ENCODE assay signal across 8 cellular contexts in genomic region chr2:30232801-30233130, GRCh38. TPM values are rescaled to one million over a fixed set of nuclear protein-coding genes. Genes with fewer than 3 reads are reported as not detected.
DNase-seq lines count a peak whose midpoint lies in the region; ATAC-seq and TF ChIP-seq lines count a peak whose summit lies in the region.

No MANE protein-coding gene starts in this region.

- intact Hi-C loops in adrenal gland (cut with DNase I), result loop anchor here in 1 of 2 donors (10.0 kb wide), 1 partner anchor 212 kb away; the partner anchor contains the start of gene LCLAT1

- ATAC-seq in HG02588 (IDR thresholded peaks at IDR 0.05; ENCODE audit: unreplicated experiment) (no peak), GM21717 (IDR thresholded peaks at IDR 0.05; ENCODE audit: unreplicated experiment) (no peak)

- H3K9ac ChIP-seq in BLaER1 (peak overlapping the region; percentile 91), liver (ENCODE audit: low read depth in 1 of 2, low read length in 2 of 2) (peak overlapping the region in 1 of 2 donors; percentile 6)

- H3K4me1 ChIP-seq in BLaER1, result peaks cover 32% of the 10 kb centered on the region
- H3K4me1 ChIP-seq in adrenal gland (replicated peaks in 1 of 2), result peaks cover 0 to 23% of the 10 kb centered on the region in 2 donors
- peaks cover 5 to 31% (median 15%) of the 10 kb centered on the region in 4 donors for H3K4me1 ChIP-seq in liver (ENCODE audit: control insufficient read depth in 4 of 4, insufficient read depth in 4 of 4, low read length in 3 of 4)
- peaks cover 0 to 42% (median 13%) of the 10 kb centered on the region in 4 donors for H3K4me1 ChIP-seq in tibial nerve

- peak overlapping the region; percentile 92 for H3K27ac ChIP-seq in BLaER1
- peak overlapping the region in 4 of 5 donors; percentile 55 to 86 (median 72) for H3K27ac ChIP-seq in adrenal gland
- peak overlapping the region; percentile 70 to 76 for H3K27ac ChIP-seq in liver (ENCODE audit: low read depth in 1 of 2, low read length in 2 of 2)
- peak overlapping the region in 3 of 4 donors; percentile 88 to 91 (median 91) for H3K27ac ChIP-seq in tibial nerve

- no peak for TF ChIP-seq EP300 in tibial nerve (IDR thresholded peaks at IDR 0.05)

- 1 to 6% (median 6%) methylated on average over 7 to 8 of the region's 8 CpGs for WGBS in adrenal gland, 4 donors
- WGBS in liver, result 4% methylated on average over 8 of the region's 8 CpGs
- 5 to 7% methylated on average over 8 of the region's 8 CpGs for WGBS in tibial nerve, 2 donors

- H3K27me3 ChIP-seq in BLaER1, result peaks cover 16% of the 10 kb centered on the region; the same call in 1 of the 2 replicates
- H3K27me3 ChIP-seq in adrenal gland, result no peaks in the 10 kb centered on the region
- peaks cover 0 to 4% (median 1%) of the 10 kb centered on the region in 4 donors for H3K27me3 ChIP-seq in liver (ENCODE audit: control insufficient read depth in 4 of 4, insufficient read depth in 4 of 4, low read length in 3 of 4)
- H3K27me3 ChIP-seq in tibial nerve, result peaks cover 0 to 4% of the 10 kb centered on the region in 2 donors

- no peaks in the 10 kb centered on the region for H3K9me3 ChIP-seq in BLaER1
- no peaks in the 10 kb centered on the region for H3K9me3 ChIP-seq in adrenal gland (replicated peaks in 1 of 3)
- no peaks in the 10 kb centered on the region for H3K9me3 ChIP-seq in liver (ENCODE audit: control insufficient read depth in 4 of 4, low read length in 3 of 4)
- peaks cover 0 to 4% (median 0%) of the 10 kb centered on the region in 4 donors for H3K9me3 ChIP-seq in tibial nerve

- DNase-seq in Jurkat, Clone E6-1 (ENCODE audit: low read depth, low spot score), result no peak
- DNase-seq in adrenal gland, result peak in 2 of 7 donors; percentile 22 to 52
- no peak for DNase-seq in tibial nerve (ENCODE audit: low spot score in 2 of 2)
- no peak for DNase-seq in KG1 (lab: John Stamatoyannopoulos, UW)

- TF ChIP-seq RAD21 in liver (IDR thresholded peaks at IDR 0.05), result no peak

- peak overlapping the region; percentile 100 for H3K4me2 ChIP-seq in BLaER1

- H3K36me3 ChIP-seq in BLaER1 (peaks cover 36% of the 10 kb centered on the region), adrenal gland (replicated peaks in 1 of 2) (no peaks in the 10 kb centered on the region), liver (ENCODE audit: control insufficient read depth in 4 of 4, insufficient read depth in 3 of 4, low read depth in 1 of 4, low read length in 3 of 4) (no peaks in the 10 kb centered on the region), tibial nerve (peaks cover 0 to 18% (median 0%) of the 10 kb centered on the region in 3 donors)

- H3K4me3 ChIP-seq in BLaER1 (peak overlapping the region; percentile 84), adrenal gland (peak overlapping the region in 3 of 4 donors; percentile 0 to 69 (median 56)), liver (ENCODE audit: low read depth in 1 of 3, low read length in 3 of 3) (peak overlapping the region in 2 of 3 donors; percentile 46 to 62), tibial nerve (peak overlapping the region; percentile 31 to 86 (median 72))
- peak overlapping the region; percentile 60 for H3K4me3 ChIP-seq in Jurkat, Clone E6-1 (ENCODE audit: low read length)

- H4K20me1 ChIP-seq in BLaER1, result peaks cover 44% of the 10 kb centered on the region

- TF ChIP-seq POLR2A in adrenal gland (IDR thresholded peaks at IDR 0.05) (no peak), tibial nerve (IDR thresholded peaks at IDR 0.05) (no peak)

- TF ChIP-seq CTCF in adrenal gland (IDR thresholded peaks at IDR 0.05) (no peak), liver (IDR thresholded peaks at IDR 0.05; ENCODE audit: low read depth, low read length, missing input control) (no peak), tibial nerve (IDR thresholded peaks at IDR 0.05) (no peak)

TF ChIP-seq in liver, 16 proteins besides CTCF, POLR2A, EP300 and RAD21:
- TF ChIP-seq ZBTB33 (IDR thresholded peaks at IDR 0.05) (no peak), GABPA (IDR thresholded peaks at IDR 0.05 in 1 of 2, conservative IDR thresholded peaks at IDR 0.05 in 1 of 2) (no peak), MAX (IDR thresholded peaks at IDR 0.05) (no peak), RXRA (IDR thresholded peaks at IDR 0.05) (no peak), FOXA1 (IDR thresholded peaks at IDR 0.05) (no peak), SP1 (IDR thresholded peaks at IDR 0.05) (no peak), YY1 (IDR thresholded peaks at IDR 0.05) (no peak), FOXA2 (IDR thresholded peaks at IDR 0.05) (no peak), EGR1 (IDR thresholded peaks at IDR 0.05; ENCODE audit: low read depth in 2 of 2) (no peak), NR2F2 (IDR thresholded peaks at IDR 0.05) (no peak), TAF1 (conservative IDR thresholded peaks at IDR 0.05) (no peak), JUND (IDR thresholded peaks at IDR 0.05) (no peak), HNF4G (IDR thresholded peaks at IDR 0.05) (no peak), ATF3 (IDR thresholded peaks at IDR 0.05) (no peak), REST (IDR thresholded peaks at IDR 0.05) (no peak), HNF4A (conservative IDR thresholded peaks at IDR 0.05) (no peak)

RNA-seq across cellular contexts. Expression of gene LBH, which starts 1.4 kb away (rescaled TPM):
- 11.9 TPM for polyA plus RNA-seq in Jurkat, Clone E6-1 (2012; ENCODE audit: insufficient read depth, insufficient read length)
- 10 to 100 TPM; 11.2 to 76.4 (median 16.1) TPM for total RNA-seq in adrenal gland
- polyA plus RNA-seq in adrenal gland, result 10 to 100 TPM in 1 of 3 donors, 1 to 10 TPM in 2; 7.6 to 11.3 (median 8.2) TPM
- total RNA-seq in liver, result 10 to 100 TPM in 1 of 2 donors, 1 to 10 TPM in 1; 8.5 to 50.8 TPM
- 1 to 10 TPM; 4.1 to 9.6 TPM for polyA plus RNA-seq in liver
- 10 to 100 TPM; 12.7 to 31.6 (median 21.5) TPM for total RNA-seq in tibial nerve
